ENCODE assay signal across 8 cellular contexts in the genomic region with DNA sequence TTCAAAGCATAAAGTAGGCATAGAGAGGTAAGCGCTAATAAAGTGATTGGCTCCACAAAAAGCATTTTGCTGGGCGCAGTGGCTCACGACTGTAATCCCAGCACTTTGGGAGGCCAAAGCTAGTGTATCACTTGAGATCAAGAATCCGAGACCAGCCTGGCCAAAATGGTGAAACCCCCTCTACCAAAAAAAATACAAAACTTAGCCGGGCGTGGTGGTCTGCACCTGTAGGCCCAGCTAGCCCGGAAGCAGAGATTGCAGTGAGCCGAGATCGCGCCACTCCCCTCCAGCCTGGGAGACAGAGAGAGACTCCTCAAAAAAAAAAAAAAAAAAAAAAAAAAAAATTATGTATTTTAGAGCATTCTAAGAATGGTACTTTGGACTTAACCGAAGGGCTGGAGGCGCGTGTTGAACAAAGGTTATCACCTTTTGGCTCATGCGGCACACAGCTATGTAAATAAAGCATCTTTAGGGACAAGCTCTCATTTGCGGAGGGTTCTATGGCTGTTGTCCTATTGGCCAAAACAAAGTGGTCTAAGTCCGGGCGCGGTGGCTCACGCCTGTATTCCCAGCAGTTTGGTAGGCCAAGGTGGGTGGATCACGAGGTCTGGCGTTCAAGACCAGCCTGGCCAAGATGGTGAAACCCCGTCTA. TPM values are rescaled to one million over a fixed set of nuclear protein-coding genes. Genes with fewer than 3 reads are reported as not detected.
DNase-seq lines count a peak whose midpoint lies in the region; ATAC-seq and TF ChIP-seq lines count a peak whose summit lies in the region.

No MANE protein-coding gene starts in this region.

- H3K4me3 ChIP-seq in Peyer's patch, result peak overlapping the region; percentile 26 to 57 (median 48)
- peak overlapping the region; percentile 87 for H3K4me3 ChIP-seq in endodermal cell (ENCODE audit: low read length)

- H3K36me3 Mint-ChIP-seq in endodermal cell (ENCODE audit: low read depth) (peaks cover 2% of the 10 kb centered on the region), neural crest cell (ENCODE audit: low read depth) (peaks cover 12% of the 10 kb centered on the region)

- DNase-seq in A172 (ENCODE audit: low spot score) (peak; percentile 15), Peyer's patch (peak in 2 of 3 donors; percentile 56 to 59), endodermal cell (peak; percentile 76), neural crest cell (ENCODE audit: low read depth, low spot score) (no peak), NCI-H128 (lab: John Stamatoyannopoulos, UW; ENCODE audit: unreplicated experiment) (no peak), kidney glomerular epithelial cell (lab: John Stamatoyannopoulos, UW) (no peak)

- H3K36me3 ChIP-seq in Peyer's patch, result no peaks in the 10 kb centered on the region
- H3K36me3 ChIP-seq in endodermal cell (ENCODE audit: control insufficient read depth, insufficient read depth, low read length), result no peaks in the 10 kb centered on the region

- H3K4me1 Mint-ChIP-seq in endodermal cell (peaks cover 16% of the 10 kb centered on the region), neural crest cell (peaks cover 22% of the 10 kb centered on the region)

- H3K27me3 Mint-ChIP-seq in endodermal cell (ENCODE audit: insufficient read depth) (no peaks in the 10 kb centered on the region), neural crest cell (ENCODE audit: low read depth) (peaks cover 6% of the 10 kb centered on the region)

- ATAC-seq in GM19438 (IDR thresholded peaks at IDR 0.05; ENCODE audit: low read depth, unreplicated experiment) (peak; percentile 17), HG03097 (IDR thresholded peaks at IDR 0.05; ENCODE audit: low FRiP score, unreplicated experiment) (no peak)

- H3K9ac ChIP-seq in endodermal cell (ENCODE audit: extremely low read depth, low read length, poor library complexity, severe bottlenecking), result peak overlapping the region; percentile 60

- H3K9me3 ChIP-seq in Peyer's patch (no peaks in the 10 kb centered on the region), endodermal cell (ENCODE audit: control insufficient read depth, low read length) (peaks cover 6% of the 10 kb centered on the region)

- H3K4me1 ChIP-seq in Peyer's patch (peaks cover 0 to 15% (median 3%) of the 10 kb centered on the region in 4 donors), endodermal cell (ENCODE audit: control insufficient read depth, insufficient read depth, low read length) (no peaks in the 10 kb centered on the region)

- no peaks in the 10 kb centered on the region for H3K27me3 ChIP-seq in Peyer's patch
- H3K27me3 ChIP-seq in endodermal cell (ENCODE audit: control insufficient read depth, insufficient read depth, low read length, poor library complexity, severe bottlenecking), result no peaks in the 10 kb centered on the region

- TF ChIP-seq CTCF in Peyer's patch (IDR thresholded peaks at IDR 0.05), result no peak
- no peak for TF ChIP-seq CTCF in endodermal cell (conservative IDR thresholded peaks at IDR 0.05)
- TF ChIP-seq CTCF in neural crest cell (conservative IDR thresholded peaks at IDR 0.05), result no peak

- H3K4me3 Mint-ChIP-seq in endodermal cell (peak overlapping the region; percentile 69), neural crest cell (peak overlapping the region; percentile 95)

- peak overlapping the region; percentile 97 for H3K27ac Mint-ChIP-seq in endodermal cell
- H3K27ac Mint-ChIP-seq in neural crest cell (ENCODE audit: unreplicated experiment), result peak overlapping the region; percentile 82

- TF ChIP-seq POLR2A in Peyer's patch (IDR thresholded peaks at IDR 0.05), result no peak

- H3K9me3 Mint-ChIP-seq in endodermal cell (peaks cover 20% of the 10 kb centered on the region), neural crest cell (peaks cover 7% of the 10 kb centered on the region)

- H3K27ac ChIP-seq in Peyer's patch (peak overlapping the region; percentile 79 to 95 (median 89)), endodermal cell (ENCODE audit: low read depth, low read length) (peak overlapping the region; percentile 86)

- WGBS in endodermal cell (ENCODE audit: insufficient coverage in 1 of 2, insufficient read length in 1 of 2), 2 experiments, result 68 to 76% methylated on average over 18 to 22 of the region's 22 CpGs

RNA-seq across cellular contexts. Expression of gene HFE, which starts 17.4 kb away (rescaled TPM):
- 15.6 and 17.0 TPM in 2 replicates for total RNA-seq in A172 (2014; rRNA removed; shearing (Covaris generic))
- total RNA-seq in Peyer's patch (10 to 100 TPM in 2 of 4 donors, 1 to 10 TPM in 2; 8.1 to 13.2 (median 9.7) TPM), endodermal cell (1 to 10 TPM; 1.8 to 2.1 TPM), neural crest cell (1.7 and 2.4 TPM in 2 replicates)
- 2.7 TPM for polyA plus RNA-seq in endodermal cell (2013, experiment 1 of 2)
- polyA plus RNA-seq in endodermal cell (2013, experiment 2 of 2), result 1.7 TPM

Comparison
In these comparisons a context has a peak if more than half of its experiments do, and no peak if none do; other contexts are left out.
1. DNase-seq: peak in A172 (single experiment), Peyer's patch (2 of 3) and endodermal cell (single experiment); none in neural crest cell (single experiment), NCI-H128 (single experiment) and kidney glomerular epithelial cell (single experiment).